Comparison of ENCODE assay signal across 7 cellular contexts in genomic region chr1:226938903-226939438, GRCh38. TPM values are rescaled to one million over a fixed set of nuclear protein-coding genes. Genes with fewer than 3 reads are reported as not detected.
DNase-seq lines count a peak whose midpoint lies in the region; ATAC-seq, FAIRE-seq and TF ChIP-seq lines count a peak whose summit lies in the region.

No MANE protein-coding gene starts in this region.

- DNase-seq in LNCaP clone FGC (ENCODE audit: low read depth): no peak
- no peak for DNase-seq in ascending aorta (ENCODE audit: low spot score in 2 of 2)
- DNase-seq in kidney: no peak
- no peak for DNase-seq in anterior cingulate cortex (lab: John Stamatoyannopoulos, UW)

- peak overlapping the region; percentile 95 to 97 for H3K27ac ChIP-seq in ascending aorta
- H3K27ac ChIP-seq in kidney (ENCODE audit: low read depth in 2 of 2, low read length in 2 of 2): peak overlapping the region; percentile 97 to 98
- H3K27ac ChIP-seq in subcutaneous abdominal adipose tissue (ENCODE audit: low read depth, low read length): peak overlapping the region; percentile 96

- H3K9me3 ChIP-seq in ES-I3 (ENCODE audit: control insufficient read depth, insufficient read depth, low read length): no peaks in the 10 kb centered on the region
- H3K9me3 ChIP-seq in ascending aorta: peaks cover 0 to 13% of the 10 kb centered on the region in 2 donors
- peaks cover 0 to 6% of the 10 kb centered on the region in 2 donors for H3K9me3 ChIP-seq in kidney (ENCODE audit: control insufficient read depth in 1 of 2, low read length in 2 of 2)
- H3K9me3 ChIP-seq in subcutaneous abdominal adipose tissue (ENCODE audit: control insufficient read depth in 5 of 5, low read length in 5 of 5): peaks cover 0 to 11% (median 6%) of the 10 kb centered on the region in 5 donors

- peak overlapping the region; percentile 88 for H3K4me3 ChIP-seq in LNCaP clone FGC (ENCODE audit: low read depth, low read length)
- H3K4me3 ChIP-seq in ascending aorta: peak overlapping the region; percentile 91 to 93
- peak overlapping the region; percentile 78 to 87 for H3K4me3 ChIP-seq in kidney (ENCODE audit: low read length in 2 of 2)
- H3K4me3 ChIP-seq in subcutaneous abdominal adipose tissue (ENCODE audit: low read depth in 1 of 5, low read length in 5 of 5): peak overlapping the region; percentile 64 to 94 (median 87)

- FAIRE-seq in kidney (lab: Jason Lieb, UNC): no peak

- intact Hi-C loops in ascending aorta (cut with DNase I): loop anchor here (5.0 kb wide), 1 partner anchor 603 kb away; no protein-coding TSS in a partner anchor
- intact Hi-C loops in kidney (cut with DNase I): no loop called here

- H3K27me3 ChIP-seq in ascending aorta (no peaks in the 10 kb centered on the region), subcutaneous abdominal adipose tissue (ENCODE audit: control insufficient read depth in 5 of 5, insufficient read depth in 4 of 5, low read length in 5 of 5) (no peaks in the 10 kb centered on the region)

- no peak for ATAC-seq in HG03108 (IDR thresholded peaks at IDR 0.05; ENCODE audit: unreplicated experiment)

- H3K4me1 ChIP-seq in ES-I3 (ENCODE audit: insufficient read depth, low read length) (peaks cover 9% of the 10 kb centered on the region), ascending aorta (peaks cover 7 to 21% of the 10 kb centered on the region in 2 donors), kidney (ENCODE audit: control insufficient read depth in 1 of 2, insufficient read depth in 1 of 2, low read depth in 1 of 2, low read length in 2 of 2) (peaks cover 20 to 26% of the 10 kb centered on the region in 2 donors), subcutaneous abdominal adipose tissue (ENCODE audit: control insufficient read depth in 5 of 5, insufficient read depth in 5 of 5, low read length in 5 of 5) (peaks cover 19 to 59% (median 53%) of the 10 kb centered on the region in 5 donors)

- H3K36me3 ChIP-seq in ES-I3 (ENCODE audit: insufficient read depth, low read length) (no peaks in the 10 kb centered on the region), ascending aorta (no peaks in the 10 kb centered on the region), kidney (ENCODE audit: control insufficient read depth in 1 of 2, insufficient read depth in 2 of 2, low read length in 2 of 2) (no peaks in the 10 kb centered on the region), subcutaneous abdominal adipose tissue (ENCODE audit: control insufficient read depth in 5 of 5, insufficient read depth in 5 of 5, low read length in 5 of 5) (no peaks in the 10 kb centered on the region)

- peak overlapping the region; percentile 89 for H3K9ac ChIP-seq in ES-I3 (ENCODE audit: low read depth, low read length)
- peak overlapping the region; percentile 78 to 97 for H3K9ac ChIP-seq in kidney (ENCODE audit: low read length in 2 of 2)
- H3K9ac ChIP-seq in subcutaneous abdominal adipose tissue (ENCODE audit: low read length in 5 of 5): peak overlapping the region; percentile 35 to 97 (median 89)

- TF ChIP-seq CTCF in LNCaP clone FGC (IDR thresholded peaks at IDR 0.05; ENCODE audit: control insufficient read depth, extremely low read depth, insufficient read depth) (no peak), ascending aorta (IDR thresholded peaks at IDR 0.05) (no peak), kidney (IDR thresholded peaks at IDR 0.05; ENCODE audit: borderline replicate concordance, extremely low read depth, insufficient read depth) (no peak)

RNA-seq across cellular contexts. Expression of gene COQ8A, which starts 1.1 kb away (rescaled TPM):
- total RNA-seq in ascending aorta (42.4 TPM), kidney (29.4 TPM)
- 44.1 TPM for polyA plus RNA-seq in kidney (ENCODE audit: insufficient read depth, low read depth, low replicate concordance)
